9 cellular contexts compared by ENCODE assay signal in the genomic region with DNA sequence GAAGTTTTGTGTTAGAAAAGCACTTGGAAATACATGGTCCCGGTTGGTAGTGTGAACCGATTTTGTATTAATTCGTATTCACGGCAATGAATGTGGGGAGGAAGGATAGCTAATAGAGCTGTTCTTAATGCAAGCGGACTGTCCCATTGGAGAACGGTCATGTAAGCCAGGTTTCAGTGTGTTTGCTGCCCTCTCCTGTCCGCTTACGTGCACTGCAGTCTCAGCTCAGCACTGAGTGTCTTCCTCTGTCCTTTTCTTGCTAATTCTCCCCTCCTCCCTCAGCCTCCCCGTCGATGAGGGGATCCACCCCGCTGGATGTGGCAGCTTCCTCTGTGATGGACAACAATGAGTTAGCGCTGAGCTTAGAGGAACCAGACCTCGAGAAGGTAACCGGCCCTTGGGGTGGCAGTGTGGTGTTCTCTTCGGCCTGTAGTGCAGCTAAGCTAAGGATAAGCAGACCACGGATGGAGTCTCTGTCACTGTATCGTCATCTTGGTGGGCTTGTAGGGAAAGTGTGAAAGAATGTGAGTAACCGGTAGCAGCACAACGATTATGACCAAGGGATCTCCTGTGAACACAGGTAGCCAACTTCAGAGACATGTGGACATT.
DNase-seq lines count a peak whose midpoint lies in the region; ATAC-seq and TF ChIP-seq lines count a peak whose summit lies in the region.
"Had no signal": no experiment of that assay in that cellular context is flagged by ENCODE, and none has a peak within 500 bp of the region (broad histone marks: within the 10 kb centered on the region; RNA-seq: fewer than 3 reads in every experiment).

No MANE protein-coding gene starts in this region.

- TF ChIP-seq CTCF in CD4-positive, alpha-beta T cell (IDR thresholded peaks at IDR 0.05), result peak; percentile 94
- TF ChIP-seq CTCF in sigmoid colon (IDR thresholded peaks at IDR 0.05), result peak; percentile 27 to 89 (median 74)

- H3K9me3 ChIP-seq in CD4-positive, alpha-beta T cell (ENCODE audit: control insufficient read depth, low read length), result no peaks in the 10 kb centered on the region
- no peaks in the 10 kb centered on the region for H3K9me3 ChIP-seq in MG63
- H3K9me3 ChIP-seq in T-helper 17 cell (ENCODE audit: control insufficient read depth, low read length, poor library complexity, severe bottlenecking), result no peaks in the 10 kb centered on the region
- no peaks in the 10 kb centered on the region for H3K9me3 ChIP-seq in sigmoid colon

- ATAC-seq in CD4-positive, alpha-beta T cell (ENCODE audit: poor library complexity), result peak; percentile 68
- ATAC-seq in GM21367 (IDR thresholded peaks at IDR 0.05; ENCODE audit: unreplicated experiment), result peak; percentile 60
- ATAC-seq in T-helper 17 cell, result peak; percentile 68
- no peak for ATAC-seq in GM21737 (IDR thresholded peaks at IDR 0.05; ENCODE audit: unreplicated experiment)

- no peak for TF ChIP-seq POLR2A in sigmoid colon (IDR thresholded peaks at IDR 0.05)

- no peak overlapping the region for H3K27ac Mint-ChIP-seq in CD4-positive, alpha-beta T cell
- no peak overlapping the region for H3K27ac Mint-ChIP-seq in T-helper 17 cell
- H3K27ac Mint-ChIP-seq: T-helper 1 cell treated with Interleukin-12 subunit alpha and Interleukin-12 subunit beta and Interleukin-4 antibody, amounts not matched to agents 30 μg/mL and 1 μg/mL, for 36 hours had no signal

- CTCF ChIA-PET in CD4-positive, alpha-beta T cell (lab: Charles Lee), result interaction anchor here (0.6 to 1.4 kb wide), 6 partner anchors 10 to 1038 kb away, joined by 3 to 6 read pairs (median 4); no protein-coding TSS in a partner anchor

- H3K27ac ChIP-seq in CD4-positive, alpha-beta T cell (ENCODE audit: low read depth, low read length), result no peak overlapping the region
- H3K27ac ChIP-seq in sigmoid colon, result no peak overlapping the region

- H3K4me3 ChIP-seq in MG63, result no peak overlapping the region
- no peak overlapping the region for H3K4me3 ChIP-seq in sigmoid colon

- no peaks in the 10 kb centered on the region for H3K9me3 Mint-ChIP-seq in CD4-positive, alpha-beta T cell
- H3K9me3 Mint-ChIP-seq: T-helper 1 cell treated with Interleukin-12 subunit alpha and Interleukin-12 subunit beta and Interleukin-4 antibody, amounts not matched to agents 30 μg/mL and 1 μg/mL, for 36 hours had no signal

- intact Hi-C loops in CD4-positive, alpha-beta T cell (cut with DNase I, micrococcal nuclease), result loop anchor here (1.0 to 10.0 kb wide), 5 partner anchors 408 to 1036 kb away; no protein-coding TSS in a partner anchor
- intact Hi-C loops in sigmoid colon (cut with DNase I), result loop anchor here (2.0 to 5.0 kb wide), 3 partner anchors 392 to 612 kb away; no protein-coding TSS in a partner anchor

- DNase-seq in CD4-positive, alpha-beta T cell, result peak; percentile 29 to 64 (median 44)
- DNase-seq in MG63 (peak; percentile 47), T-helper 17 cell (peak; percentile 13 to 43 (median 25)), anterior cingulate cortex (lab: John Stamatoyannopoulos, UW) (peak in 54 of 58 donors; percentile 9 to 81 (median 40)), hepatic stellate cell (ENCODE audit: low spot score) (peak; percentile 62), sigmoid colon (peak; percentile 72)

- H3K4me1 ChIP-seq in sigmoid colon, result peaks cover 0 to 5% (median 0%) of the 10 kb centered on the region in 4 donors

- POLR2A ChIA-PET in CD4-positive, alpha-beta T cell (lab: Charles Lee), result no interaction called here

- H3K4me3 Mint-ChIP-seq in CD4-positive, alpha-beta T cell, result no peak overlapping the region
- H3K4me3 Mint-ChIP-seq in T-helper 17 cell, result no peak overlapping the region
- H3K4me3 Mint-ChIP-seq: T-helper 1 cell treated with Interleukin-12 subunit alpha and Interleukin-12 subunit beta and Interleukin-4 antibody, amounts not matched to agents 30 μg/mL and 1 μg/mL, for 36 hours had no signal

- 20 to 27% methylated on average over 19 of the region's 19 CpGs for WGBS in sigmoid colon, 2 donors

- no peaks in the 10 kb centered on the region for H3K36me3 Mint-ChIP-seq in CD4-positive, alpha-beta T cell (ENCODE audit: low read depth)
- H3K36me3 Mint-ChIP-seq in T-helper 17 cell (ENCODE audit: low read depth), result no peaks in the 10 kb centered on the region

- no peak for TF ChIP-seq EP300 in sigmoid colon (IDR thresholded peaks at IDR 0.05)

- H3K36me3 ChIP-seq in MG63 (no peaks in the 10 kb centered on the region), sigmoid colon (peaks cover 0 to 7% (median 0%) of the 10 kb centered on the region in 4 donors)

- no peaks in the 10 kb centered on the region for H3K4me1 Mint-ChIP-seq in CD4-positive, alpha-beta T cell (ENCODE audit: low read depth)
- H3K4me1 Mint-ChIP-seq in T-helper 17 cell, result peaks cover 4% of the 10 kb centered on the region

- H3K27me3 Mint-ChIP-seq in CD4-positive, alpha-beta T cell, result peaks cover 9% of the 10 kb centered on the region
- peaks cover 29% of the 10 kb centered on the region for H3K27me3 Mint-ChIP-seq in T-helper 17 cell

- H3K27me3 ChIP-seq in CD4-positive, alpha-beta T cell (ENCODE audit: control insufficient read depth, insufficient read depth, low read length), result peaks cover 6% of the 10 kb centered on the region
- H3K27me3 ChIP-seq in MG63 (no peaks in the 10 kb centered on the region), sigmoid colon (no peaks in the 10 kb centered on the region)
